ENCODE assay signal across 8 cellular contexts in genomic region chr14:58428011-58428807, GRCh38. TPM values are rescaled to one million over a fixed set of nuclear protein-coding genes. Genes with fewer than 3 reads are reported as not detected.
DNase-seq lines count a peak whose midpoint lies in the region; ATAC-seq and TF ChIP-seq lines count a peak whose summit lies in the region.

No MANE protein-coding gene starts in this region.

- peak overlapping the region; percentile 90 for H3K4me2 ChIP-seq in PC-9

- TSS peak; percentile 69 for BruUV-seq in PC-9 (replicated peaks; lab: Mats Ljungman, UMichigan)

- H3K4me3 ChIP-seq in PC-9 = peak overlapping the region; percentile 90
- H3K4me3 ChIP-seq in subcutaneous abdominal adipose tissue (ENCODE audit: low read depth in 1 of 5, low read length in 5 of 5) = peak overlapping the region; percentile 89 to 99 (median 95)

- intact Hi-C loops in PC-9 (cut with micrococcal nuclease; ENCODE audit: unreplicated experiment) = no loop called here

- no peaks in the 10 kb centered on the region for H3K9me3 ChIP-seq in PC-9 (ENCODE audit: insufficient read depth, low read depth)
- no peaks in the 10 kb centered on the region for H3K9me3 ChIP-seq in subcutaneous abdominal adipose tissue (ENCODE audit: control insufficient read depth in 5 of 5, low read length in 5 of 5)

- H2AFZ ChIP-seq in PC-9 = peak overlapping the region; percentile 97

- peak overlapping the region; percentile 6 to 99 (median 96) for H3K9ac ChIP-seq in subcutaneous abdominal adipose tissue (ENCODE audit: low read length in 5 of 5)

- H3K9me2 ChIP-seq in PC-9 (ENCODE audit: insufficient read depth) = no peaks in the 10 kb centered on the region

- DNase-seq in DMS79 treated with DMSO at 0.1 percent for 48 hours (lab: John Stamatoyannopoulos, UW) = peak; percentile 61
- DNase-seq in HuH-7.5 (ENCODE audit: low spot score) = peak; percentile 12
- peak in 1 of 2 experiments; percentile 38 for DNase-seq in PC-9
- DNase-seq in cerebellum (ENCODE audit: low spot score) = peak; percentile 39
- DNase-seq in left lobe of liver (ENCODE audit: low spot score) = no peak
- DNase-seq in GM19240 (ENCODE audit: insufficient read length, low spot score) = no peak

- POLR2A ChIA-PET in PC-9 (lab: Charles Lee; ENCODE audit: unreplicated experiment) = no interaction called here

- H3K79me2 ChIP-seq in PC-9 (ENCODE audit: low read depth) = peaks cover 50% of the 10 kb centered on the region

- ATAC-seq in left lobe of liver = peak; percentile 37
- ATAC-seq in HG02642 (IDR thresholded peaks at IDR 0.05; ENCODE audit: poor library complexity, unreplicated experiment) = no peak

- H3K4me1 ChIP-seq in PC-9 (replicated peaks; ENCODE audit: insufficient read depth) (peaks cover 22% of the 10 kb centered on the region), subcutaneous abdominal adipose tissue (ENCODE audit: control insufficient read depth in 5 of 5, insufficient read depth in 5 of 5, low read length in 5 of 5) (peaks cover 0 to 29% (median 20%) of the 10 kb centered on the region in 5 donors)

- H3K27ac ChIP-seq in PC-9 (peak overlapping the region; percentile 80), subcutaneous abdominal adipose tissue (ENCODE audit: low read depth, low read length) (peak overlapping the region; percentile 95)

- H3K36me3 ChIP-seq in PC-9 (ENCODE audit: low read depth) (peaks cover 11% of the 10 kb centered on the region; the same call in 1 of the 2 replicates), subcutaneous abdominal adipose tissue (ENCODE audit: control insufficient read depth in 5 of 5, insufficient read depth in 5 of 5, low read length in 5 of 5) (peaks cover 3 to 16% (median 13%) of the 10 kb centered on the region in 5 donors)

- H4K20me1 ChIP-seq in PC-9 (ENCODE audit: insufficient read depth) = no peaks in the 10 kb centered on the region

- H3F3A ChIP-seq in PC-9 (ENCODE audit: insufficient read depth, low read depth) = peaks cover 18% of the 10 kb centered on the region; the same call in 1 of the 2 replicates

- CTCF ChIA-PET in PC-9 (lab: Charles Lee) = no interaction called here

- no peak for TF ChIP-seq CTCF in PC-9 (conservative IDR thresholded peaks at IDR 0.05)

- H3K27me3 ChIP-seq in PC-9 (ENCODE audit: insufficient read depth, low read depth) (no peaks in the 10 kb centered on the region), subcutaneous abdominal adipose tissue (ENCODE audit: control insufficient read depth in 5 of 5, insufficient read depth in 4 of 5, low read length in 5 of 5) (no peaks in the 10 kb centered on the region)

RNA-seq across cellular contexts. Expression of gene KIAA0586, which starts 0.7 kb away (rescaled TPM):
- total RNA-seq in PC-9 (2021) (13.2 and 20.4 TPM in 2 replicates), cerebellum (27.5 TPM), left lobe of liver (5.6 TPM)

RNA-seq across cellular contexts. Expression of gene TIMM9, which starts 0.9 kb away (rescaled TPM):
- total RNA-seq in PC-9 (2021) = 37.0 and 42.7 TPM in 2 replicates
- 20.1 TPM for total RNA-seq in cerebellum
- total RNA-seq in left lobe of liver = 8.7 TPM

RNA-seq across cellular contexts. Expression of gene TOMM20L, which starts 32.5 kb away (rescaled TPM):
- total RNA-seq in PC-9 (2021) (not detected in 2 replicates), cerebellum (not detected), left lobe of liver (not detected)

Comparison
In these comparisons a context has a peak if more than half of its experiments do, and no peak if none do; other contexts are left out.
1. DNase-seq: peak in DMS79 treated with DMSO at 0.1 percent for 48 hours (single experiment), HuH-7.5 (single experiment) and cerebellum (single experiment); none in left lobe of liver (single experiment) and GM19240 (single experiment).